Comparison of ENCODE assay signal across 18 cellular contexts in the genomic region with DNA sequence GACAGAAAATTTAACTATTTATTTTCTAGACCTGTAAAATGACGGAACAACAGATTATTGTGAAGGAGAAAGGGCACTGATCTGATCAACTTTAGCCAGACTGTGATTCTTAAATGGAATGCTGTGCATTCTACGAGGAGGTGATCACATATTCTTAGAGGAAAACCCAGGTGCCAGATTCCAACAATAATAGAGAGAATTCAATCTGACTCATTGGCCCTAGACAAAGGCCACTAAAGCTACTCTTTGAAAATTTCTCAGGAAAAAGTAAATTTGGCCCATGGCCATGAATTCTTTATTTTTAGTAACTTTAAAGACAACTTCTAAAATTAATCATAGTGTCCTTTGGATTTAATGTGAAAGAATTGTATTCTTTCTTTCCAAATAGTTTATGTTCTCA. TPM values are rescaled to one million over a fixed set of nuclear protein-coding genes. Genes with fewer than 3 reads are reported as not detected.
DNase-seq lines count a peak whose midpoint lies in the region; ATAC-seq, FAIRE-seq and TF ChIP-seq lines count a peak whose summit lies in the region.
"Had no signal": no experiment of that assay in that cellular context is flagged by ENCODE, and none has a peak within 500 bp of the region (broad histone marks: within the 10 kb centered on the region; RNA-seq: fewer than 3 reads in every experiment).

No MANE protein-coding gene starts in this region.

- H3K27me3 Mint-ChIP-seq in progenitor cell of endocrine pancreas, result no peaks in the 10 kb centered on the region
- H3K27me3 Mint-ChIP-seq: activated CD4-positive, alpha-beta T cell treated with anti-CD3 and anti-CD28 coated beads for 36 hours; natural killer cell treated with Interleukin-12 subunit alpha and Interleukin-12 subunit beta and Interleukin-15 and Interleukin-18, amount 100 ng/mL, for 72 hours had no signal

- H3K4me3 ChIP-seq in mammary epithelial cell (replicated peaks in 1 of 3; ENCODE audit: insufficient read depth in 1 of 3, low read depth in 2 of 3, low read length in 3 of 3) (no peak overlapping the region), keratinocyte (ENCODE audit: control insufficient read depth in 2 of 3, extremely low read depth in 1 of 3, insufficient read depth in 2 of 3, low read depth in 1 of 3, low read length in 3 of 3) (peak overlapping the region in 1 of 3 experiments; percentile 38)
- H3K4me3 ChIP-seq: adrenal gland had no signal

- ATAC-seq in GM18505 (IDR thresholded peaks at IDR 0.05; ENCODE audit: unreplicated experiment), result no peak
- ATAC-seq in GM19328 (IDR thresholded peaks at IDR 0.05; ENCODE audit: unreplicated experiment), result no peak
- ATAC-seq: activated CD4-positive, alpha-beta T cell treated with anti-CD3 and anti-CD28 coated beads for 36 hours; left cardiac atrium; natural killer cell treated with Interleukin-12 subunit alpha and Interleukin-12 subunit beta and Interleukin-15 and Interleukin-18, amount 100 ng/mL, for 72 hours; sciatic nerve had no signal

- TF ChIP-seq RAD21 in Ishikawa (IDR thresholded peaks at IDR 0.05; ENCODE audit: low read depth), result no peak

- TF ChIP-seq CTCF in mammary epithelial cell (conservative IDR thresholded peaks at IDR 0.05 in 1 of 2, IDR thresholded peaks at IDR 0.05 in 1 of 2; ENCODE audit: extremely low read depth in 1 of 2, insufficient read depth in 1 of 2, low read depth in 1 of 2, low read length in 2 of 2) (no peak), keratinocyte (optimal IDR thresholded peaks at IDR 0.05 in 1 of 3, IDR thresholded peaks at IDR 0.05 in 1 of 3, conservative IDR thresholded peaks at IDR 0.05 in 1 of 3; ENCODE audit: extremely low read depth in 1 of 3, insufficient read depth in 2 of 3, low read length in 3 of 3) (no peak), progenitor cell of endocrine pancreas (IDR thresholded peaks at IDR 0.05; ENCODE audit: unreplicated experiment) (no peak)

- peak; percentile 52 for DNase-seq in mammary epithelial cell
- peak; percentile 41 for DNase-seq in keratinocyte (ENCODE audit: low read depth, low spot score)
- DNase-seq in G401 (ENCODE audit: low spot score), result no peak
- no peak for DNase-seq in progenitor cell of endocrine pancreas (ENCODE audit: low spot score, unreplicated experiment)
- DNase-seq: activated CD4-positive, alpha-beta T cell treated with anti-CD3 and anti-CD28 coated beads for 36 hours; activated T-cell treated with anti-CD3 and anti-CD28 coated beads for 4 hours; adrenal gland; glutamatergic neuron; left cardiac atrium; NCI-H1092 treated with DMSO at 0.1 percent for 48 hours; NCI-H446; T-helper 1 cell had no signal

- intact Hi-C loops in mammary epithelial cell (cut with micrococcal nuclease), result no loop called here

- H3K4me2 ChIP-seq in mammary epithelial cell (ENCODE audit: insufficient read depth, low read depth, low read length) (peak overlapping the region; percentile 72), keratinocyte (ENCODE audit: control insufficient read depth, extremely low read depth, insufficient read depth, low read depth, low read length) (peak overlapping the region; percentile 56)

- no TSS peak for BruUV-seq in mammary epithelial cell (replicated peaks; lab: Mats Ljungman, UMichigan)

- H3K9me3 ChIP-seq in mammary epithelial cell (replicated peaks; ENCODE audit: insufficient read depth, low read length) (no peaks in the 10 kb centered on the region), keratinocyte (ENCODE audit: control insufficient read depth, low read depth, low read length) (no peaks in the 10 kb centered on the region)
- H3K9me3 ChIP-seq: adrenal gland had no signal

- CTCF ChIA-PET in mammary epithelial cell (lab: Charles Lee; ENCODE audit: low non-redundant PET), result interaction anchor here (0.7 kb wide), 1 partner anchor 16 kb away, joined by 6 read pairs; no protein-coding TSS in a partner anchor

- H3K27ac ChIP-seq in mammary epithelial cell (ENCODE audit: insufficient read depth, low read depth, low read length), result peak overlapping the region; percentile 75
- peak overlapping the region; percentile 65 for H3K27ac ChIP-seq in keratinocyte (ENCODE audit: control insufficient read depth, insufficient read depth, low read length)
- H3K27ac ChIP-seq: adrenal gland had no signal

- no peak for TF ChIP-seq EP300 in Ishikawa (IDR thresholded peaks at IDR 0.05; ENCODE audit: borderline replicate concordance)

- no peak for FAIRE-seq in keratinocyte (lab: Jason Lieb, UNC)

- H3K9me3 Mint-ChIP-seq in progenitor cell of endocrine pancreas (ENCODE audit: low read depth), result no peaks in the 10 kb centered on the region
- H3K9me3 Mint-ChIP-seq: natural killer cell treated with Interleukin-12 subunit alpha and Interleukin-12 subunit beta and Interleukin-15 and Interleukin-18, amount 100 ng/mL, for 72 hours had no signal

- no peaks in the 10 kb centered on the region for H3K9me1 ChIP-seq in keratinocyte (ENCODE audit: control insufficient read depth, extremely low read depth, insufficient read depth, low read length)

- in situ Hi-C loops in mammary epithelial cell (cut with MboI; ENCODE audit: low sequenced_read_pairs in 2 of 2), result no loop called here
- in situ Hi-C loops in G401 (cut with HindIII; ENCODE audit: low sequenced_read_pairs), result no loop called here

- peaks cover 2% of the 10 kb centered on the region for H3K36me3 Mint-ChIP-seq in progenitor cell of endocrine pancreas (ENCODE audit: insufficient read depth)
- H3K36me3 Mint-ChIP-seq: natural killer cell treated with Interleukin-12 subunit alpha and Interleukin-12 subunit beta and Interleukin-15 and Interleukin-18, amount 100 ng/mL, for 72 hours had no signal

- H2AFZ ChIP-seq in mammary epithelial cell (ENCODE audit: low read depth, low read length) (no peak overlapping the region), keratinocyte (ENCODE audit: control insufficient read depth, low read length) (no peak overlapping the region)

- H3K4me1 ChIP-seq in mammary epithelial cell (ENCODE audit: insufficient read depth, low read length) (peaks cover 16% of the 10 kb centered on the region), keratinocyte (ENCODE audit: control insufficient read depth, extremely low read depth, insufficient read depth, low read length) (peaks cover 15% of the 10 kb centered on the region)
- H3K4me1 ChIP-seq: adrenal gland had no signal

- H3K27me3 ChIP-seq in mammary epithelial cell (ENCODE audit: insufficient read depth, low read length) (no peaks in the 10 kb centered on the region), keratinocyte (ENCODE audit: control insufficient read depth, extremely low read depth, insufficient read depth, low read length) (no peaks in the 10 kb centered on the region)
- H3K27me3 ChIP-seq: adrenal gland had no signal

- H3K27ac Mint-ChIP-seq in progenitor cell of endocrine pancreas, result no peak overlapping the region
- H3K27ac Mint-ChIP-seq: activated CD4-positive, alpha-beta T cell treated with anti-CD3 and anti-CD28 coated beads for 36 hours; natural killer cell treated with Interleukin-12 subunit alpha and Interleukin-12 subunit beta and Interleukin-15 and Interleukin-18, amount 100 ng/mL, for 72 hours had no signal

- no peak for TF ChIP-seq POLR2A in GM18505 (IDR thresholded peaks at IDR 0.05; ENCODE audit: borderline replicate concordance, extremely low read depth, insufficient read depth, insufficient read length)

- dilution Hi-C loops in mammary epithelial cell (cut with HindIII; ENCODE audit: low sequenced_read_pairs) (no loop called here), keratinocyte (cut with MboI; ENCODE audit: extremely low pct_ligation_motif_present, low sequenced_read_pairs) (no loop called here)

- H3K9ac ChIP-seq in mammary epithelial cell (ENCODE audit: insufficient read depth, low read length) (no peak overlapping the region), keratinocyte (ENCODE audit: control insufficient read depth, extremely low read depth, insufficient read depth, low read length) (no peak overlapping the region)

- 45% methylated on average over 2 of the region's 2 CpGs for WGBS in mammary epithelial cell (ENCODE audit: low coverage, missing lambda C conversion rate)

- H3K36me3 ChIP-seq in mammary epithelial cell (ENCODE audit: insufficient read depth, low read length) (no peaks in the 10 kb centered on the region), keratinocyte (ENCODE audit: control insufficient read depth in 2 of 2, extremely low read depth in 1 of 2, insufficient read depth in 2 of 2, low read length in 2 of 2) (no peaks in the 10 kb centered on the region)
- H3K36me3 ChIP-seq: adrenal gland had no signal

- no peaks in the 10 kb centered on the region for H3K4me1 Mint-ChIP-seq in progenitor cell of endocrine pancreas (ENCODE audit: low read depth)
- H3K4me1 Mint-ChIP-seq: activated CD4-positive, alpha-beta T cell treated with anti-CD3 and anti-CD28 coated beads for 36 hours had no signal

- H3K79me2 ChIP-seq in mammary epithelial cell (ENCODE audit: insufficient read depth, low read length), result no peaks in the 10 kb centered on the region
- H3K79me2 ChIP-seq in keratinocyte (ENCODE audit: control insufficient read depth, insufficient read depth, low read length), result no peaks in the 10 kb centered on the region

- H4K20me1 ChIP-seq in mammary epithelial cell (ENCODE audit: insufficient read depth, low read length), result no peaks in the 10 kb centered on the region
- H4K20me1 ChIP-seq in keratinocyte (ENCODE audit: control insufficient read depth, extremely low read depth, insufficient read depth, low read length), result no peaks in the 10 kb centered on the region

- no peak overlapping the region for H3K4me3 Mint-ChIP-seq in progenitor cell of endocrine pancreas (ENCODE audit: low read depth)
- H3K4me3 Mint-ChIP-seq: activated CD4-positive, alpha-beta T cell treated with anti-CD3 and anti-CD28 coated beads for 36 hours; natural killer cell treated with Interleukin-12 subunit alpha and Interleukin-12 subunit beta and Interleukin-15 and Interleukin-18, amount 100 ng/mL, for 72 hours had no signal

TF ChIP-seq in Ishikawa, 13 proteins besides CTCF, POLR2A, EP300 and RAD21 (continues in another document):
- TF ChIP-seq TAF1 (IDR thresholded peaks at IDR 0.05; ENCODE audit: low read depth), result no peak

RNA-seq across cellular contexts. Expression of a gene that starts 58.6 kb away (rescaled TPM):
- total RNA-seq in mammary epithelial cell (100 to 1,000 TPM in 1 of 2 donors, 10 to 100 TPM in 1; 20.0 to 306 TPM), progenitor cell of endocrine pancreas (1.5 and 2.0 TPM in 2 replicates)
- polyA plus RNA-seq in mammary epithelial cell (0.26 TPM), keratinocyte (13.4 to 82.4 TPM (median 31.8 TPM) in 3 replicates)
- polyA minus RNA-seq in mammary epithelial cell (2.3 TPM), keratinocyte (6.6 to 53.1 TPM (median 16.5 TPM) in 3 replicates)
- 7.2 TPM for polyA plus RNA-seq in keratinocyte (2011; ENCODE audit: low read depth)
- 14.6 and 15.1 TPM in 2 replicates for polyA plus RNA-seq in keratinocyte (2011; cell fraction: cytosol; rRNA removed)
- polyA plus RNA-seq in keratinocyte (2011; cell fraction: nucleus; rRNA removed), result 92.6 and 114 TPM in 2 replicates
- 2.6 and 23.6 TPM in 2 replicates for polyA plus RNA-seq in keratinocyte (2012; ENCODE audit: low replicate concordance)
- polyA minus RNA-seq in keratinocyte (2011; cell fraction: cytosol; rRNA and poly(A)+ RNA removed), result 26.7 TPM
- polyA minus RNA-seq in keratinocyte (2011; cell fraction: nucleus; rRNA and poly(A)+ RNA removed), result 57.1 and 168 TPM in 2 replicates
- 0.31 TPM in 1 of 2 replicates, not detected in the other for total RNA-seq in G401 (2014; rRNA removed; shearing (Covaris generic))
- total RNA-seq: activated CD4-positive, alpha-beta T cell treated with anti-CD3 and anti-CD28 coated beads for 36 hours; natural killer cell treated with Interleukin-12 subunit alpha and Interleukin-12 subunit beta and Interleukin-15 and Interleukin-18, amount 100 ng/mL, for 72 hours; OCI-LY7 had no signal

Comparison
In these comparisons a context has a peak if more than half of its experiments do, and no peak if none do; other contexts are left out.
1. DNase-seq: peak in mammary epithelial cell (single experiment) and keratinocyte (single experiment); none in G401 (single experiment) and progenitor cell of endocrine pancreas (single experiment).